ENCODE assay signal across 28 cellular contexts in genomic region chr7:5374464-5374863, GRCh38.
"Had no signal": no experiment of that assay in that cellular context is flagged by ENCODE, and none has a peak within 500 bp of the region (broad histone marks: within the 10 kb centered on the region; RNA-seq: fewer than 3 reads in every experiment).

No MANE protein-coding gene starts in this region.

- H3K27ac ChIP-seq: brain microvascular endothelial cell, esophagus squamous epithelium had no signal

- H3K9me3 ChIP-seq: esophagus squamous epithelium had no signal

- FAIRE-seq: astrocyte, bronchial epithelial cell, colon had no signal

- H3K4me3 ChIP-seq: esophagus squamous epithelium had no signal

- H3K27me3 ChIP-seq: brain microvascular endothelial cell, esophagus squamous epithelium had no signal

- DNase-seq: activated CD4-positive, alpha-beta memory T cell treated with anti-CD3 and anti-CD28 coated beads for 36 hours; activated CD4-positive, alpha-beta T cell treated with anti-CD3 and anti-CD28 coated beads for 36 hours; activated CD4-positive, alpha-beta T cell treated with anti-CD3 and anti-CD28 coated beads, Interleukin-2, amount 10 ng/mL, durations not matched to agents 24 days and 14 days; activated CD4-positive, CD25-positive, alpha-beta regulatory T cell; activated CD4-positive, CD25-positive, alpha-beta regulatory T cell treated with anti-CD3 and anti-CD28 coated beads, Interleukin-2, amount 50 U/mL, for 72 hours; activated CD8-positive, alpha-beta memory T cell treated with anti-CD3 and anti-CD28 coated beads, Interleukin-2, amount 50 U/mL, for 48 hours; activated CD8-positive, alpha-beta T cell treated with anti-CD3 and anti-CD28 coated beads, Interleukin-2, amount 10 ng/mL, durations not matched to agents 7 days and 5 days; activated gamma-delta T cell treated with Interleukin-2 at 50 U/mL for 16 hours; activated naive CD4-positive, alpha-beta T cell treated with anti-CD3 and anti-CD28 coated beads, Interleukin-2, amount 50 U/mL, for 16 hours; activated naive CD4-positive, alpha-beta T cell treated with Interleukin-2 at 50 U/mL for 16 hours; activated T-cell treated with anti-CD3 and anti-CD28 coated beads for 4 hours; activated T-cell treated with anti-CD3 and anti-CD28 coated beads, Interleukin-2, amount 50 U/mL, for 24 hours; activated T-cell treated with anti-CD3 and anti-CD28 coated beads, Interleukin-2, amount 50 U/mL, for 72 hours; amniotic stem cell; anterior cingulate cortex; brain microvascular endothelial cell; cortex of kidney; dermis blood vessel endothelial cell; effector CD4-positive, alpha-beta T cell; effector memory CD8-positive, alpha-beta T cell; erythroblast; esophagus squamous epithelium; foreskin melanocyte; head of caudate nucleus; T-helper 2 cell had no signal

- ATAC-seq: activated CD4-positive, alpha-beta T cell treated with anti-CD3 and anti-CD28 coated beads for 36 hours; activated CD8-positive, alpha-beta T cell treated with anti-CD3 and anti-CD28 coated beads, Interleukin-2, amount 10 ng/mL, durations not matched to agents 7 days and 5 days; activated T-cell treated with anti-CD3 and anti-CD28 coated beads, Interleukin-2, amount 50 U/mL, for 72 hours; effector memory CD8-positive, alpha-beta T cell had no signal
